ENCODE assay signal across 27 cellular contexts in the genomic region with DNA sequence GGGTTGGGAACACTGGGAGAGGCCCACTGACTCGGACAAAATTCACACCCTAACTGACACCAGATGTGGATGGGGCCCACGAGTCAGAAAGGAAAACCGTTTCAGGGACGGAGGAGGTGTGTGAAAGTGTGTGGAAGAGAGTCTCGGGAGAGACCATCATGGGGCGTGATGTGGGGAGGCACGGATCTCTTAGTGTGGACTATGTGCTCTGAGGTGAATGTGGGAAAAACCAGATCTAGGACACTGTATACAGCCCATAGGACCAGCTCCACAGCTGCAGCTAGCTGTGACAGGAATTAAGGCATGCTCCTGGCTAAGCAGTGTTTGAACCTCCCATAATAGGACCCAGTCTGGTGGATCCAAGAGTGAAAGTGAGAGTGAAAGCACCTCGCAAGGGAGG.
"Had no signal": no experiment of that assay in that cellular context is flagged by ENCODE, and none has a peak within 500 bp of the region (broad histone marks: within the 10 kb centered on the region; RNA-seq: fewer than 3 reads in every experiment).

No MANE protein-coding gene starts in this region.

- H3K36me3 ChIP-seq: stomach, suprapubic skin, thoracic aorta, thyroid gland, tibial artery, tibial nerve, transverse colon, upper lobe of left lung, uterus, vagina had no signal

- H3K27me3 ChIP-seq: stomach, suprapubic skin, testis, thyroid gland, tibial artery, tibial nerve, transverse colon, upper lobe of left lung, uterus, vagina had no signal

- H3K27me3 Mint-ChIP-seq: stimulated activated memory B cell treated with anti-CD40 and anti-IgM and Interleukin-4, amounts not matched to agents 10 μg/mL and 1 μg/mL and 100 μg/mL, for 72 hours; stimulated activated naive B cell treated with anti-CD40 and anti-IgM and Interleukin-4, amounts not matched to agents 10 μg/mL and 1 μg/mL and 100 μg/mL, for 72 hours; stimulated activated naive CD8-positive, alpha-beta T cell treated with anti-CD3 and anti-CD28 coated beads, Interleukin-15, amount 100 ng/mL, for 72 hours; stimulated activated naive CD8-positive, alpha-beta T cell treated with anti-CD3 and anti-CD28 coated beads, Interleukin-15, Interleukin-2, amounts not matched to agents 100 ng/mL and 50 ng/mL, for 24 hours; type B pancreatic cell had no signal

- H3K4me1 Mint-ChIP-seq: stimulated activated effector memory CD8-positive, alpha-beta T cell treated with anti-CD3 and anti-CD28 coated beads, Interleukin-12 subunit alpha, Interleukin-12 subunit beta, amount 100 ng/mL, for 72 hours; stimulated activated memory B cell treated with anti-CD40 and anti-IgM and Interleukin-4, amounts not matched to agents 10 μg/mL and 1 μg/mL and 100 μg/mL, for 72 hours; stimulated activated naive B cell treated with anti-CD40 and anti-IgM and Interleukin-4, amounts not matched to agents 10 μg/mL and 1 μg/mL and 100 μg/mL, for 72 hours; stimulated activated naive CD8-positive, alpha-beta T cell treated with anti-CD3 and anti-CD28 coated beads, Interleukin-15, amount 100 ng/mL, for 72 hours had no signal

- H3K4me3 Mint-ChIP-seq: stimulated activated effector memory CD8-positive, alpha-beta T cell treated with anti-CD3 and anti-CD28 coated beads, Interleukin-12 subunit alpha, Interleukin-12 subunit beta, amount 100 ng/mL, for 72 hours; stimulated activated memory B cell treated with anti-CD40 and anti-IgM and Interleukin-4, amounts not matched to agents 10 μg/mL and 1 μg/mL and 100 μg/mL, for 72 hours; stimulated activated naive B cell treated with anti-CD40 and anti-IgM and Interleukin-4, amounts not matched to agents 10 μg/mL and 1 μg/mL and 100 μg/mL, for 72 hours; stimulated activated naive CD8-positive, alpha-beta T cell treated with anti-CD3 and anti-CD28 coated beads, Interleukin-15, amount 100 ng/mL, for 72 hours; stimulated activated naive CD8-positive, alpha-beta T cell treated with anti-CD3 and anti-CD28 coated beads, Interleukin-15, Interleukin-2, amounts not matched to agents 100 ng/mL and 50 ng/mL, for 24 hours; type B pancreatic cell had no signal

- H3K4me3 ChIP-seq: stomach, suprapubic skin, testis, thoracic aorta, thyroid gland, tibial artery, tibial nerve, transverse colon, upper lobe of left lung, uterus, vagina had no signal

- DNase-seq: stimulated activated CD4-positive, alpha-beta T cell treated with anti-CD3 and anti-CD28 coated beads, Interleukin-2, amount 100 ng/mL, for 24 hours; stimulated activated CD4-positive, alpha-beta T cell treated with anti-CD3 and anti-CD28 coated beads, Interleukin-2, amount 100 ng/mL, for 48 hours; stimulated activated CD4-positive, alpha-beta T cell treated with anti-CD3 and anti-CD28 coated beads, Interleukin-4, amount 100 ng/mL, for 1 hour; stimulated activated CD4-positive, alpha-beta T cell treated with anti-CD3 and anti-CD28 coated beads, Interleukin-4, amount 100 ng/mL, for 24 hours; stimulated activated CD4-positive, alpha-beta T cell treated with anti-CD3 and anti-CD28 coated beads, Interleukin-4, amount 100 ng/mL, for 4 hours; stimulated activated CD8-positive, alpha-beta memory T cell treated with anti-CD3 and anti-CD28 coated beads, Interleukin-4, amount 100 ng/mL, for 48 hours; stimulated activated naive B cell treated with anti-CD40 and anti-IgM and Interleukin-4, amounts not matched to agents 10 μg/mL and 1 μg/mL and 100 μg/mL, for 72 hours; stimulated activated naive CD4-positive, alpha-beta T cell; stimulated activated naive CD4-positive, alpha-beta T cell treated with Interleukin-2 at 50 U/mL for 16 hours; stimulated activated naive CD8-positive, alpha-beta T cell treated with anti-CD3 and anti-CD28 coated beads, Interleukin-15, amount 100 ng/mL, for 72 hours; stimulated activated naive CD8-positive, alpha-beta T cell treated with anti-CD3 and anti-CD28 coated beads, Interleukin-15, Interleukin-2, amounts not matched to agents 100 U/mL and 50 U/mL, for 24 hours; stomach; substantia nigra; testis; thyroid gland; tibial artery; transverse colon; upper lobe of left lung; uterus had no signal

- H3K27ac Mint-ChIP-seq: stimulated activated effector memory CD8-positive, alpha-beta T cell treated with anti-CD3 and anti-CD28 coated beads, Interleukin-12 subunit alpha, Interleukin-12 subunit beta, amount 100 ng/mL, for 72 hours; stimulated activated memory B cell treated with anti-CD40 and anti-IgM and Interleukin-4, amounts not matched to agents 10 μg/mL and 1 μg/mL and 100 μg/mL, for 72 hours; stimulated activated naive B cell treated with anti-CD40 and anti-IgM and Interleukin-4, amounts not matched to agents 10 μg/mL and 1 μg/mL and 100 μg/mL, for 72 hours; stimulated activated naive CD8-positive, alpha-beta T cell treated with anti-CD3 and anti-CD28 coated beads, Interleukin-15, amount 100 ng/mL, for 72 hours; stimulated activated naive CD8-positive, alpha-beta T cell treated with anti-CD3 and anti-CD28 coated beads, Interleukin-15, Interleukin-2, amounts not matched to agents 100 ng/mL and 50 ng/mL, for 24 hours; type B pancreatic cell had no signal

- H3K36me3 Mint-ChIP-seq: stimulated activated effector memory CD8-positive, alpha-beta T cell treated with anti-CD3 and anti-CD28 coated beads, Interleukin-12 subunit alpha, Interleukin-12 subunit beta, amount 100 ng/mL, for 72 hours; stimulated activated memory B cell treated with anti-CD40 and anti-IgM and Interleukin-4, amounts not matched to agents 10 μg/mL and 1 μg/mL and 100 μg/mL, for 72 hours; stimulated activated naive B cell treated with anti-CD40 and anti-IgM and Interleukin-4, amounts not matched to agents 10 μg/mL and 1 μg/mL and 100 μg/mL, for 72 hours; type B pancreatic cell had no signal

- H3K4me1 ChIP-seq: stomach, suprapubic skin, testis, thyroid gland, tibial artery, tibial nerve, transverse colon, upper lobe of left lung, uterus, vagina had no signal

- H3K9me3 ChIP-seq: stomach, suprapubic skin, testis, thoracic aorta, thyroid gland, tibial artery, tibial nerve, transverse colon, upper lobe of left lung, uterus, vagina had no signal

- H3K27ac ChIP-seq: stomach, suprapubic skin, testis, thoracic aorta, thyroid gland, tibial artery, tibial nerve, transverse colon, upper lobe of left lung, uterus, vagina had no signal

- ATAC-seq: stimulated activated effector memory CD8-positive, alpha-beta T cell treated with anti-CD3 and anti-CD28 coated beads, Interleukin-12 subunit alpha, Interleukin-12 subunit beta, amount 100 ng/mL, for 72 hours; stimulated activated memory B cell treated with anti-CD40 and anti-IgM and Interleukin-4, amounts not matched to agents 10 μg/mL and 1 μg/mL and 100 μg/mL, for 72 hours; stimulated activated naive B cell treated with anti-CD40 and anti-IgM and Interleukin-4, amounts not matched to agents 10 μg/mL and 1 μg/mL and 100 μg/mL, for 72 hours; stimulated activated naive CD8-positive, alpha-beta T cell treated with anti-CD3 and anti-CD28 coated beads, Interleukin-15, amount 100 ng/mL, for 72 hours; stimulated activated naive CD8-positive, alpha-beta T cell treated with anti-CD3 and anti-CD28 coated beads, Interleukin-15, Interleukin-2, amounts not matched to agents 100 U/mL and 50 U/mL, for 24 hours had no signal
